38 cellular contexts compared by ENCODE assay signal in genomic region chr3:69651765-69652164, GRCh38.
"Had no signal": no experiment of that assay in that cellular context is flagged by ENCODE, and none has a peak within 500 bp of the region (broad histone marks: within the 10 kb centered on the region; RNA-seq: fewer than 3 reads in every experiment).

No MANE protein-coding gene starts in this region.

- H3K27me3 ChIP-seq: ascending aorta, body of pancreas, brain microvascular endothelial cell, breast epithelium, cardiac muscle cell had no signal

- H3K9me3 Mint-ChIP-seq: activated naive CD4-positive, alpha-beta T cell treated with anti-CD3 and anti-CD28 coated beads for 36 hours; activated naive CD4-positive, alpha-beta T cell treated with anti-CD3 and anti-CD28 coated beads, Interleukin-2, amount 10 ng/mL, durations not matched to agents 7 days and 5 days; activated naive CD8-positive, alpha-beta T cell treated with anti-CD3 and anti-CD28 coated beads for 36 hours; activated naive CD8-positive, alpha-beta T cell treated with anti-CD3 and anti-CD28 coated beads, Interleukin-2, amount 10 ng/mL, durations not matched to agents 7 days and 5 days; activated naive CD8-positive, alpha-beta T cell treated with anti-CD3 and anti-CD28 coated beads, Interleukin-2, amount 50 U/mL, for 24 hours; activated T-cell treated with anti-CD3 and anti-CD28 coated beads, Interleukin-2, amount 50 U/mL, for 24 hours; activated T-cell treated with anti-CD3 and anti-CD28 coated beads, Interleukin-2, amount 50 U/mL, for 4 hours; activated T-cell treated with anti-CD3 and anti-CD28 coated beads, Interleukin-2, amount 50 U/mL, for 72 hours; activated T-helper 1 cell treated with anti-CD3 and anti-CD28 coated beads, Interleukin-12 subunit alpha, Interleukin-12 subunit beta, Interleukin-2, Interleukin-4 antibody, amounts not matched to agents 30 ng/mL and 10 ng/mL and 1 ng/mL, durations not matched to agents 14 hours and 24 hours and 36 hours; activated T-helper 2 cell treated with anti-CD3 and anti-CD28 coated beads, Interferon-gamma antibody, Interleukin-2, Interleukin-4, amounts not matched to agents 10 μg/mL and 5 μg/mL and 100 μg/mL, durations not matched to agents 14 hours and 24 hours and 36 hours; brain had no signal

- H3K4me3 ChIP-seq: adrenal gland, ascending aorta, body of pancreas, breast epithelium, cardiac muscle cell had no signal

- H3K4me1 Mint-ChIP-seq: activated naive CD4-positive, alpha-beta T cell treated with anti-CD3 and anti-CD28 coated beads, Interleukin-2, amount 10 ng/mL, durations not matched to agents 7 days and 5 days; activated naive CD4-positive, alpha-beta T cell treated with anti-CD3 and anti-CD28 coated beads, Interleukin-2, amount 50 U/mL, for 24 hours; activated naive CD8-positive, alpha-beta T cell treated with anti-CD3 and anti-CD28 coated beads for 36 hours; activated naive CD8-positive, alpha-beta T cell treated with anti-CD3 and anti-CD28 coated beads, Interleukin-2, amount 10 ng/mL, durations not matched to agents 7 days and 5 days; activated naive CD8-positive, alpha-beta T cell treated with anti-CD3 and anti-CD28 coated beads, Interleukin-2, amount 50 U/mL, for 24 hours; activated T-helper 17 cell treated with anti-CD3 and anti-CD28 coated beads, Interleukin-2, amount 50 U/mL, for 72 hours; central memory CD8-positive, alpha-beta T cell had no signal

- H3K36me3 ChIP-seq: adrenal gland, ascending aorta, brain microvascular endothelial cell, breast epithelium, cardiac muscle cell had no signal

- H3K27ac ChIP-seq: adrenal gland, ascending aorta, body of pancreas, brain microvascular endothelial cell, breast epithelium, cardiac muscle cell had no signal

- H3K4me1 ChIP-seq: adrenal gland, ascending aorta, body of pancreas, breast epithelium had no signal

- H3K27ac Mint-ChIP-seq: activated naive CD4-positive, alpha-beta T cell treated with anti-CD3 and anti-CD28 coated beads for 36 hours; activated naive CD4-positive, alpha-beta T cell treated with anti-CD3 and anti-CD28 coated beads, Interleukin-2, amount 10 ng/mL, durations not matched to agents 7 days and 5 days; activated naive CD4-positive, alpha-beta T cell treated with anti-CD3 and anti-CD28 coated beads, Interleukin-2, amount 50 U/mL, for 24 hours; activated naive CD4-positive, alpha-beta T cell treated with anti-CD3 and anti-CD28 coated beads, Interleukin-2, amount 50 U/mL, for 72 hours; activated naive CD8-positive, alpha-beta T cell; activated naive CD8-positive, alpha-beta T cell treated with anti-CD3 and anti-CD28 coated beads for 36 hours; activated naive CD8-positive, alpha-beta T cell treated with anti-CD3 and anti-CD28 coated beads, Interleukin-2, amount 10 ng/mL, durations not matched to agents 7 days and 5 days; activated naive CD8-positive, alpha-beta T cell treated with anti-CD3 and anti-CD28 coated beads, Interleukin-2, amount 50 U/mL, for 24 hours; activated T-cell treated with anti-CD3 and anti-CD28 coated beads, Interleukin-2, amount 50 U/mL, for 24 hours; activated T-cell treated with anti-CD3 and anti-CD28 coated beads, Interleukin-2, amount 50 U/mL, for 72 hours; activated T-helper 1 cell treated with anti-CD3 and anti-CD28 coated beads, Interleukin-12 subunit alpha, Interleukin-12 subunit beta, Interleukin-2, Interleukin-4 antibody, amounts not matched to agents 30 ng/mL and 10 ng/mL and 1 ng/mL, durations not matched to agents 14 hours and 24 hours and 36 hours; activated T-helper 17 cell treated with anti-CD3 and anti-CD28 coated beads, Interleukin-2, amount 50 U/mL, for 72 hours; activated T-helper 2 cell treated with anti-CD3 and anti-CD28 coated beads, Interferon-gamma antibody, Interleukin-2, Interleukin-4, amounts not matched to agents 10 μg/mL and 5 μg/mL and 100 μg/mL, durations not matched to agents 14 hours and 24 hours and 36 hours; brain had no signal

- DNase-seq: activated effector memory CD4-positive, alpha-beta T cell treated with anti-CD3 and anti-CD28 coated beads, Interleukin-2, amount 50 U/mL, for 16 hours; activated effector memory CD4-positive, alpha-beta T cell treated with Interleukin-2 at 50 U/mL for 16 hours; activated gamma-delta T cell; activated gamma-delta T cell treated with Interleukin-2 at 50 U/mL for 16 hours; activated naive CD4-positive, alpha-beta T cell; activated naive CD4-positive, alpha-beta T cell treated with anti-CD3 and anti-CD28 coated beads for 36 hours; activated naive CD4-positive, alpha-beta T cell treated with anti-CD3 and anti-CD28 coated beads, Interleukin-2, amount 10 ng/mL, durations not matched to agents 7 days and 5 days; activated naive CD4-positive, alpha-beta T cell treated with anti-CD3 and anti-CD28 coated beads, Interleukin-2, amount 50 U/mL, for 16 hours; activated naive CD4-positive, alpha-beta T cell treated with Interleukin-2 at 50 U/mL for 16 hours; activated naive CD8-positive, alpha-beta T cell treated with anti-CD3 and anti-CD28 coated beads for 36 hours; activated naive CD8-positive, alpha-beta T cell treated with anti-CD3 and anti-CD28 coated beads, Interleukin-2, amount 10 ng/mL, durations not matched to agents 7 days and 5 days; activated naive CD8-positive, alpha-beta T cell treated with anti-CD3 and anti-CD28 coated beads, Interleukin-2, amount 50 U/mL, for 24 hours; activated T-cell treated with anti-CD3 and anti-CD28 coated beads, Interleukin-2, amount 50 U/mL, for 1 hour; activated T-cell treated with anti-CD3 and anti-CD28 coated beads, Interleukin-2, amount 50 U/mL, for 24 hours; activated T-cell treated with anti-CD3 and anti-CD28 coated beads, Interleukin-2, amount 50 U/mL, for 4 hours; activated T-cell treated with anti-CD3 and anti-CD28 coated beads, Interleukin-2, amount 50 U/mL, for 48 hours; activated T-cell treated with anti-CD3 and anti-CD28 coated beads, Interleukin-2, amount 50 U/mL, for 72 hours; adrenal gland; amniotic stem cell; amygdala; anterior cingulate cortex; aorta; body of pancreas; brain microvascular endothelial cell; caudate nucleus; central memory CD4-positive, alpha-beta T cell; cerebellar nuclear complex had no signal

- H3K36me3 Mint-ChIP-seq: activated naive CD4-positive, alpha-beta T cell treated with anti-CD3 and anti-CD28 coated beads, Interleukin-2, amount 10 ng/mL, durations not matched to agents 7 days and 5 days; activated naive CD4-positive, alpha-beta T cell treated with anti-CD3 and anti-CD28 coated beads, Interleukin-2, amount 50 U/mL, for 24 hours; activated naive CD4-positive, alpha-beta T cell treated with anti-CD3 and anti-CD28 coated beads, Interleukin-2, amount 50 U/mL, for 72 hours; activated naive CD8-positive, alpha-beta T cell; activated naive CD8-positive, alpha-beta T cell treated with anti-CD3 and anti-CD28 coated beads for 36 hours; activated naive CD8-positive, alpha-beta T cell treated with anti-CD3 and anti-CD28 coated beads, Interleukin-2, amount 10 ng/mL, durations not matched to agents 7 days and 5 days; brain had no signal

- H3K4me3 Mint-ChIP-seq: activated naive CD4-positive, alpha-beta T cell treated with anti-CD3 and anti-CD28 coated beads for 36 hours; activated naive CD4-positive, alpha-beta T cell treated with anti-CD3 and anti-CD28 coated beads, Interleukin-2, amount 10 ng/mL, durations not matched to agents 7 days and 5 days; activated naive CD4-positive, alpha-beta T cell treated with anti-CD3 and anti-CD28 coated beads, Interleukin-2, amount 50 U/mL, for 24 hours; activated naive CD8-positive, alpha-beta T cell; activated naive CD8-positive, alpha-beta T cell treated with anti-CD3 and anti-CD28 coated beads for 36 hours; activated naive CD8-positive, alpha-beta T cell treated with anti-CD3 and anti-CD28 coated beads, Interleukin-2, amount 10 ng/mL, durations not matched to agents 7 days and 5 days; activated naive CD8-positive, alpha-beta T cell treated with anti-CD3 and anti-CD28 coated beads, Interleukin-2, amount 50 U/mL, for 24 hours; activated T-cell treated with anti-CD3 and anti-CD28 coated beads, Interleukin-2, amount 50 U/mL, for 24 hours; activated T-cell treated with anti-CD3 and anti-CD28 coated beads, Interleukin-2, amount 50 U/mL, for 4 hours; activated T-cell treated with anti-CD3 and anti-CD28 coated beads, Interleukin-2, amount 50 U/mL, for 72 hours; activated T-helper 1 cell treated with anti-CD3 and anti-CD28 coated beads, Interleukin-12 subunit alpha, Interleukin-12 subunit beta, Interleukin-2, Interleukin-4 antibody, amounts not matched to agents 30 ng/mL and 10 ng/mL and 1 ng/mL, durations not matched to agents 14 hours and 24 hours and 36 hours; activated T-helper 17 cell treated with anti-CD3 and anti-CD28 coated beads, Interleukin-2, amount 50 U/mL, for 72 hours; brain; central memory CD8-positive, alpha-beta T cell had no signal

- H3K9me3 ChIP-seq: adrenal gland, ascending aorta, body of pancreas, breast epithelium had no signal

- H3K27me3 Mint-ChIP-seq: activated naive CD4-positive, alpha-beta T cell treated with anti-CD3 and anti-CD28 coated beads, Interleukin-2, amount 10 ng/mL, durations not matched to agents 7 days and 5 days; activated naive CD8-positive, alpha-beta T cell; activated naive CD8-positive, alpha-beta T cell treated with anti-CD3 and anti-CD28 coated beads, Interleukin-2, amount 10 ng/mL, durations not matched to agents 7 days and 5 days; central memory CD8-positive, alpha-beta T cell had no signal
